8 cellular contexts compared by ENCODE assay signal in genomic region chr4:10115271-10115656, GRCh38. TPM values are rescaled to one million over a fixed set of nuclear protein-coding genes. Genes with fewer than 3 reads are reported as not detected.
DNase-seq lines count a peak whose midpoint lies in the region; ATAC-seq, FAIRE-seq and TF ChIP-seq lines count a peak whose summit lies in the region.

No MANE protein-coding gene starts in this region.

- no peaks in the 10 kb centered on the region for H3K9me3 ChIP-seq in HUES6 (ENCODE audit: control insufficient read depth, insufficient read depth, low read depth, low read length)
- H3K9me3 ChIP-seq in thyroid gland = no peaks in the 10 kb centered on the region

- TF ChIP-seq CTCF in 22Rv1 (IDR thresholded peaks at IDR 0.05) = no peak
- TF ChIP-seq CTCF in thyroid gland (IDR thresholded peaks at IDR 0.05) = no peak

- peak overlapping the region; percentile 97 for H3K4me3 ChIP-seq in HUES6 (ENCODE audit: low read depth, low read length)
- H3K4me3 ChIP-seq in thyroid gland (replicated peaks in 1 of 3) = peak overlapping the region in 1 of 3 donors; percentile 69

- no peak for TF ChIP-seq POLR2A in thyroid gland (IDR thresholded peaks at IDR 0.05)

- H3K27me3 ChIP-seq in HUES6 (ENCODE audit: control insufficient read depth, insufficient read depth, low read length) (no peaks in the 10 kb centered on the region), thyroid gland (no peaks in the 10 kb centered on the region)

- WGBS in thyroid gland, 2 donors = 43 to 58% methylated on average over 4 to 8 of the region's 8 CpGs

- intact Hi-C loops in thyroid gland (cut with DNase I) = loop anchor here (10.0 kb wide), 1 partner anchor 100 kb away; no protein-coding TSS in a partner anchor

- H3K36me3 ChIP-seq in HUES6 (ENCODE audit: control insufficient read depth, insufficient read depth, low read length) (peaks cover 58% of the 10 kb centered on the region), thyroid gland (peaks cover 27 to 29% of the 10 kb centered on the region in 2 donors)

- ATAC-seq in GM19035 (IDR thresholded peaks at IDR 0.05; ENCODE audit: unreplicated experiment) = no peak

- DNase-seq in amniotic epithelial cell (ENCODE audit: low read depth) = peak; percentile 78
- peak; percentile 58 for DNase-seq in kidney tubule cell (ENCODE audit: low spot score)
- no peak for DNase-seq in thyroid gland
- no peak for DNase-seq in HTR-8/SVneo (ENCODE audit: insufficient read length, low spot score)
- DNase-seq in activated CD4-positive, alpha-beta T cell treated with anti-CD3 and anti-CD28 coated beads for 4 hours = no peak

- peak overlapping the region; percentile 97 for H3K9ac ChIP-seq in HUES6 (ENCODE audit: low read length)

- no peak for FAIRE-seq in HTR-8/SVneo (lab: Jason Lieb, UNC)

- peaks cover 66% of the 10 kb centered on the region for H3K4me1 ChIP-seq in HUES6 (ENCODE audit: control insufficient read depth, insufficient read depth, low read length)
- H3K4me1 ChIP-seq in thyroid gland = peaks cover 40 to 68% of the 10 kb centered on the region in 2 donors

- peak overlapping the region; percentile 84; the same call in 1 of the 2 replicates for H3K27ac ChIP-seq in 22Rv1
- peak overlapping the region; percentile 93; the same call in 1 of the 2 replicates for H3K27ac ChIP-seq in HUES6 (ENCODE audit: low read depth, low read length)
- peak overlapping the region in 2 of 3 donors; percentile 97 to 100 for H3K27ac ChIP-seq in thyroid gland

RNA-seq across cellular contexts. Expression of gene WDR1, which starts 1.3 kb away (rescaled TPM):
- total RNA-seq in thyroid gland = 100 to 1,000 TPM; 122 to 238 (median 213) TPM

Comparison
In these comparisons a context has a peak if more than half of its experiments do, and no peak if none do; other contexts are left out.
1. DNase-seq: peak in amniotic epithelial cell (single experiment) and kidney tubule cell (single experiment); none in thyroid gland (0 of 2), HTR-8/SVneo (single experiment) and activated CD4-positive, alpha-beta T cell treated with anti-CD3 and anti-CD28 coated beads for 4 hours (0 of 2).
2. Peak in every context shown above with its lines, with median percentiles within 50 percentile points of each other: H3K27ac ChIP-seq.